In genomic region chr1:59427155-59427554, GRCh38 we compare ENCODE assay signal across 15 cellular contexts.
DNase-seq lines count a peak whose midpoint lies in the region; ATAC-seq and TF ChIP-seq lines count a peak whose summit lies in the region.
"Had no signal": no experiment of that assay in that cellular context is flagged by ENCODE, and none has a peak within 500 bp of the region (broad histone marks: within the 10 kb centered on the region; RNA-seq: fewer than 3 reads in every experiment).

No MANE protein-coding gene starts in this region.

- H3K27ac ChIP-seq in IMR-90 (ENCODE audit: insufficient read depth, low read length): no peak overlapping the region
- H3K27ac ChIP-seq: gastroesophageal sphincter had no signal

- POLR2A ChIA-PET in IMR-90 (lab: Charles Lee; ENCODE audit: unreplicated experiment): no interaction called here

- H3K4me2 ChIP-seq in IMR-90 (ENCODE audit: low read depth, low read length): no peak overlapping the region

- H2AFZ ChIP-seq in IMR-90 (replicated peaks; ENCODE audit: low read length, poor library complexity): peak overlapping the region; percentile 77

- H3K4me3 ChIP-seq in AG10803 (ENCODE audit: low read length): no peak overlapping the region
- H3K4me3 ChIP-seq in IMR-90 (ENCODE audit: insufficient read depth, low read depth, low read length): no peak overlapping the region
- H3K4me3 ChIP-seq in kidney epithelial cell (ENCODE audit: low read depth, low read length): no peak overlapping the region
- H3K4me3 ChIP-seq: gastroesophageal sphincter had no signal

- no peaks in the 10 kb centered on the region for H3K79me1 ChIP-seq in IMR-90 (ENCODE audit: low read depth in 1 of 2, low read length in 2 of 2)

- DNase-seq in AG10803 (ENCODE audit: low read depth) (peak; percentile 75), IMR-90 (peak; percentile 83), T1000 (lab: John Stamatoyannopoulos, UW) (peak; percentile 61), kidney epithelial cell (ENCODE audit: low read depth) (peak; percentile 84), NCI-H510A treated with DMSO at 0.1 percent for 48 hours (lab: John Stamatoyannopoulos, UW) (no peak), iPS-NIHi11 (ENCODE audit: low spot score) (no peak), amniotic stem cell (lab: John Stamatoyannopoulos, UW) (no peak)
- DNase-seq: activated CD8-positive, alpha-beta memory T cell treated with anti-CD3 and anti-CD28 coated beads, Interleukin-2, amount 50 U/mL, for 4 hours; BE2C; midbrain; NCI-H187 treated with DMSO at 0.1 percent for 48 hours; stimulated activated CD4-positive, alpha-beta T cell treated with anti-CD3 and anti-CD28 coated beads, Interleukin-12 subunit alpha, Interleukin-12 subunit beta, amount 100 ng/mL, for 4 hours; T-helper 1 cell had no signal

- peaks cover 4% of the 10 kb centered on the region for H3K9me1 ChIP-seq in IMR-90 (ENCODE audit: insufficient read depth, low read length)

- no CpG with 5 or more reads among the region's 7 CpGs for WGBS in IMR-90 (ENCODE audit: extremely low coverage in 2 of 2, insufficient read length in 1 of 2), 2 experiments

- no TSS peak for BruUV-seq in IMR-90 (replicated peaks; lab: Mats Ljungman, UMichigan)

- no peak overlapping the region for H3K56ac ChIP-seq in IMR-90 (ENCODE audit: extremely low read depth, insufficient read depth, low read length)

- H4K5ac ChIP-seq in IMR-90 (ENCODE audit: low read depth, low read length): no peak overlapping the region

- H3K27me3 ChIP-seq in IMR-90 (ENCODE audit: control insufficient read depth, insufficient read depth, low read length) (no peaks in the 10 kb centered on the region), kidney epithelial cell (ENCODE audit: control insufficient read depth, insufficient read depth, low read length) (no peaks in the 10 kb centered on the region)
- H3K27me3 ChIP-seq: BE2C, gastroesophageal sphincter had no signal

- no peak overlapping the region for H3K9ac ChIP-seq in IMR-90 (ENCODE audit: low read depth, low read length)

- CTCF ChIA-PET in IMR-90 (lab: Yijun Ruan, JAX): no interaction called here

- in situ Hi-C loops in IMR-90 (cut with MboI; ENCODE audit: low sequenced_read_pairs): loop anchor here (5.0 kb wide), 1 partner anchor 50 kb away; no protein-coding TSS in a partner anchor

- 0 out of 3 replicates have a peak overlapping the region, but pooled peaks have one; percentile 10 for H2BK15ac ChIP-seq in IMR-90 (ENCODE audit: low read depth, low read length)

- peak; percentile 70 for ATAC-seq in IMR-90 (ENCODE audit: low read depth)
- ATAC-seq in HG03025 (IDR thresholded peaks at IDR 0.05; ENCODE audit: low FRiP score, unreplicated experiment): no peak
- ATAC-seq: gastroesophageal sphincter had no signal

- peak overlapping the region in 1 of 2 experiments; percentile 71; a peak in 1 of 4 replicates for H4K8ac ChIP-seq in IMR-90 (ENCODE audit: low read depth in 2 of 2, low read length in 2 of 2)

- intact Hi-C loops in IMR-90 (cut with micrococcal nuclease): no loop called here

- no peaks in the 10 kb centered on the region for H4K20me1 ChIP-seq in IMR-90 (ENCODE audit: insufficient read depth, low read length)

- H2AK9ac ChIP-seq in IMR-90 (replicated peaks; ENCODE audit: low read depth, low read length, poor library complexity): peak overlapping the region; percentile 17

- TF ChIP-seq POLR2A in IMR-90 (IDR thresholded peaks at IDR 0.05; ENCODE audit: low read depth, low read length): no peak

- H2BK20ac ChIP-seq in IMR-90 (ENCODE audit: low read depth, low read length): peak overlapping the region; percentile 24; the same call in 1 of the 2 replicates

- peaks cover 9% of the 10 kb centered on the region for H3K4me1 ChIP-seq in IMR-90 (ENCODE audit: control insufficient read depth, insufficient read depth, low read length)
- H3K4me1 ChIP-seq: BE2C had no signal

- peak overlapping the region; percentile 58; the same call in 1 of the 2 replicates for H3K14ac ChIP-seq in IMR-90 (replicated peaks; ENCODE audit: low read depth, low read length)

- no peak overlapping the region; the same call in 1 of the 2 replicates for H3K23ac ChIP-seq in IMR-90 (ENCODE audit: low read depth, low read length)

- H2BK120ac ChIP-seq in IMR-90 (ENCODE audit: low read depth, low read length): peak overlapping the region; percentile 70

- no peak for TF ChIP-seq RAD21 in IMR-90 (IDR thresholded peaks at IDR 0.05; ENCODE audit: low read length)

- H3K9me3 ChIP-seq in IMR-90 (ENCODE audit: control insufficient read depth, insufficient read depth, low read length): no peaks in the 10 kb centered on the region
- H3K9me3 ChIP-seq: BE2C, gastroesophageal sphincter had no signal

- peak overlapping the region; percentile 42 for H3K4ac ChIP-seq in IMR-90 (ENCODE audit: low read depth, low read length)

- H3K18ac ChIP-seq in IMR-90 (ENCODE audit: low read depth, low read length): no peak overlapping the region

- peak overlapping the region; percentile 0 for H2BK5ac ChIP-seq in IMR-90 (ENCODE audit: low read depth, low read length, poor library complexity, severe bottlenecking)

- peak overlapping the region; percentile 10; the same call in 1 of the 2 replicates for H2AK5ac ChIP-seq in IMR-90 (ENCODE audit: low read depth, low read length)

- dilution Hi-C loops in IMR-90 (cut with HindIII; ENCODE audit: low sequenced_read_pairs, unreplicated experiment): no loop called here

- no peaks in the 10 kb centered on the region for H3K36me3 ChIP-seq in IMR-90 (ENCODE audit: control insufficient read depth, insufficient read depth, low read length)
- no peaks in the 10 kb centered on the region for H3K36me3 ChIP-seq in kidney epithelial cell (ENCODE audit: control insufficient read depth, insufficient read depth, low read length)
- H3K36me3 ChIP-seq: BE2C, gastroesophageal sphincter had no signal

- TF ChIP-seq CTCF in AG10803 (conservative IDR thresholded peaks at IDR 0.05; ENCODE audit: low read length) (no peak), IMR-90 (conservative IDR thresholded peaks at IDR 0.05; ENCODE audit: low read depth, low read length) (no peak), kidney epithelial cell (IDR thresholded peaks at IDR 0.05; ENCODE audit: insufficient read depth, low read length, poor library complexity, severe bottlenecking) (no peak)

- no peak overlapping the region; the same call in 1 of the 2 replicates for H4K91ac ChIP-seq in IMR-90 (ENCODE audit: insufficient read depth, low read depth, low read length)

TF ChIP-seq in IMR-90, 13 proteins besides CTCF, POLR2A, EP300 and RAD21:
- TF ChIP-seq BHLHE40 (IDR thresholded peaks at IDR 0.05; ENCODE audit: low read depth, low read length) (0 out of 2 replicates have a peak, but pooled peaks have one; percentile 18), FOS (IDR thresholded peaks at IDR 0.05; ENCODE audit: low read depth, low read length) (peak; percentile 60), CHD1 (IDR thresholded peaks at IDR 0.05; ENCODE audit: low read depth, low read length) (no peak), SMC3 (IDR thresholded peaks at IDR 0.05; ENCODE audit: low read depth, low read length) (0 out of 2 replicates have a peak, but pooled peaks have one; percentile 2)

Comparison
In these comparisons a context has a peak if more than half of its experiments do, and no peak if none do; other contexts are left out.
1. DNase-seq: peak in AG10803 (single experiment), IMR-90 (single experiment), T1000 (single experiment) and kidney epithelial cell (single experiment); none in NCI-H510A treated with DMSO at 0.1 percent for 48 hours (single experiment), iPS-NIHi11 (single experiment) and amniotic stem cell (single experiment).